ENCODE assay signal across 10 cellular contexts in the genomic region with DNA sequence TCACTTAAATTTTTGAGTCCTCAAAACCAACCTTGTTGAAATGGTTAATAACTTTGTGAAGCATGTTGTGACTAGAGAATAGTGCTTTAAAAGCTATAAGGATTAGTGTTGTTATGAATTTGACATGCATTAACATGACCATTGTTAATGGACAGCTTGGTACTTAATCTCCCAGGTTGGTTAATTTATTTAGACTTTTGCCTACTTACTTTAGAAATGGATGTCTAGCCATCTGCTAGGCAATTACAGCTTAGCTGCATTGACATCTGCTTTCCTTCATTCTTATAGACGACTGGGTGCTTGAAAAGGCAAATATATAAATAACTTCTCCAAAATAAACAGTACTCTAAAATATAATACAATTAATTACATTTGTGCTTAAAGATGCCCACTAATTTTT.
"Had no signal": no experiment of that assay in that cellular context is flagged by ENCODE, and none has a peak within 500 bp of the region (broad histone marks: within the 10 kb centered on the region; RNA-seq: fewer than 3 reads in every experiment).

No MANE protein-coding gene starts in this region.

- H3K9ac ChIP-seq: parathyroid adenoma had no signal

- H2AFZ ChIP-seq: parathyroid adenoma had no signal

- H3K9me3 ChIP-seq: ascending aorta, neutrophil had no signal

- H3K36me3 ChIP-seq: ascending aorta, neutrophil, sigmoid colon, spleen had no signal

- H3K4me3 ChIP-seq: ascending aorta, sigmoid colon, spleen had no signal

- H3K79me2 ChIP-seq: parathyroid adenoma had no signal

- H3K27me3 ChIP-seq: ascending aorta, foreskin keratinocyte, neutrophil, sigmoid colon, spleen had no signal

- H3K4me1 ChIP-seq: ascending aorta, foreskin keratinocyte, parathyroid adenoma, sigmoid colon, spleen had no signal

- DNase-seq: activated naive CD4-positive, alpha-beta T cell treated with Interleukin-2 at 50 U/mL for 16 hours; activated naive CD8-positive, alpha-beta T cell treated with anti-CD3 and anti-CD28 coated beads, Interleukin-2, amount 50 U/mL, for 24 hours; effector memory CD4-positive, alpha-beta T cell; foreskin keratinocyte; natural killer cell; sigmoid colon; spleen had no signal

- H3K27ac ChIP-seq: ascending aorta, foreskin keratinocyte, neutrophil, parathyroid adenoma, sigmoid colon, spleen had no signal
